Comparison of ENCODE assay signal across 28 cellular contexts in genomic region chr19:47520343-47520806, GRCh38. TPM values are rescaled to one million over a fixed set of nuclear protein-coding genes. Genes with fewer than 3 reads are reported as not detected.
A peak's percentile ranks its signal among the peaks of the same experiment; 100 is the strongest.
DNase-seq lines count a peak whose midpoint lies in the region; ATAC-seq, FAIRE-seq and TF ChIP-seq lines count a peak whose summit lies in the region.
"Had no signal": no experiment of that assay in that cellular context is flagged by ENCODE, and none has a peak within 500 bp of the region (broad histone marks: within the 10 kb centered on the region; RNA-seq: fewer than 3 reads in every experiment).

No MANE protein-coding gene starts in this region.

- H3K23me2 ChIP-seq in H1 (ENCODE audit: low read depth, low read length) = 0 out of 2 replicates have a peak, but pooled peaks cover 2% of the 10 kb centered on the region

- H2BK120ac ChIP-seq in H1 (replicated peaks; ENCODE audit: low read depth, low read length) = no peak overlapping the region

- no peak overlapping the region for H3K56ac ChIP-seq in H1 (replicated peaks; ENCODE audit: insufficient read length, low read depth, low read length)

- TF ChIP-seq RAD21 in H1 (IDR thresholded peaks at IDR 0.05 in 1 of 2, conservative IDR thresholded peaks at IDR 0.05 in 1 of 2; ENCODE audit: low read depth in 2 of 2, low read length in 2 of 2) = no peak

- H3K4me3 ChIP-seq in cardiac muscle cell (no peak overlapping the region), OCI-LY1 (ENCODE audit: low read depth, low read length, poor library complexity, severe bottlenecking) (no peak overlapping the region), H1 (ENCODE audit: extremely low read depth in 1 of 4, insufficient read depth in 2 of 4, low read depth in 3 of 4, low read length in 4 of 4) (no peak overlapping the region), stomach (no peak overlapping the region)
- H3K4me3 ChIP-seq: A549; BLaER1 treated with 17β-estradiol and CSF1 and Interleukin-3, amounts not matched to agents 10 nM and 100 nM; HAP-1; SJSA1 had no signal

- H3K79me2 ChIP-seq in OCI-LY1 (ENCODE audit: insufficient read depth, low read length) = no peaks in the 10 kb centered on the region
- H3K79me2 ChIP-seq in H1 (ENCODE audit: control insufficient read depth in 1 of 2, insufficient read depth in 2 of 2, low read length in 2 of 2) = no peaks in the 10 kb centered on the region

- H2BK5ac ChIP-seq in H1 (ENCODE audit: low read depth, low read length) = 0 out of 2 replicates have a peak overlapping the region, but pooled peaks have one; percentile 49

- peak overlapping the region; percentile 70 for H4K91ac ChIP-seq in H1 (replicated peaks; ENCODE audit: insufficient read length, low read length)

- no peak for FAIRE-seq in H1 (lab: Jason Lieb, UNC)
- FAIRE-seq: A549, G401.6 had no signal

- H2AFZ ChIP-seq in OCI-LY1 (ENCODE audit: low read length) (no peak overlapping the region), H1 (ENCODE audit: low read length) (peak overlapping the region; percentile 7; the same call in 1 of the 2 replicates)

- H3K9ac ChIP-seq in OCI-LY1 (ENCODE audit: low read length) (no peak overlapping the region), H1 (replicated peaks in 1 of 4; ENCODE audit: extremely low read depth in 1 of 4, low read depth in 3 of 4, low read length in 3 of 4) (no peak overlapping the region)
- H3K9ac ChIP-seq: BLaER1 treated with 17β-estradiol and CSF1 and Interleukin-3, amounts not matched to agents 10 nM and 100 nM had no signal

- no peak overlapping the region for H3K4me2 ChIP-seq in OCI-LY1 (ENCODE audit: low read length)
- no peak overlapping the region for H3K4me2 ChIP-seq in H1 (ENCODE audit: insufficient read depth in 1 of 2, low read depth in 2 of 2, low read length in 2 of 2)
- H3K4me2 ChIP-seq: A549; BLaER1 treated with 17β-estradiol and CSF1 and Interleukin-3, amounts not matched to agents 10 nM and 100 nM had no signal

- H4K8ac ChIP-seq in H1 (ENCODE audit: extremely low read depth, insufficient read depth, low read length) = peak overlapping the region; percentile 31; the same call in 1 of the 2 replicates

- no peak overlapping the region for H2BK12ac ChIP-seq in H1 (ENCODE audit: low read depth, low read length)

- H3K23ac ChIP-seq in H1 (ENCODE audit: insufficient read length) = no peak overlapping the region

- ATAC-seq in left cardiac atrium = no peak

- POLR2A ChIA-PET in H1 (lab: Charles Lee; ENCODE audit: partially characterized antibody) = interaction anchor here (1.0 to 1.4 kb wide), 4 partner anchors 17 to 73 kb away, joined by 3 read pairs; no protein-coding TSS in a partner anchor

- CTCF ChIA-PET in H1 (lab: Charles Lee; ENCODE audit: partially characterized antibody) = interaction anchor here (0.5 to 4.5 kb wide), 16 partner anchors 9 to 186 kb away, joined by 3 to 37 read pairs (median 4); partner anchors contain the start of gene KPTN

- H3K27me3 ChIP-seq in cardiac muscle cell (no peaks in the 10 kb centered on the region), OCI-LY1 (ENCODE audit: insufficient read depth, low read length) (no peaks in the 10 kb centered on the region; the same call in 1 of the 2 replicates), H1 (replicated peaks in 1 of 4; ENCODE audit: control insufficient read depth in 3 of 4, extremely low read depth in 1 of 4, insufficient read depth in 3 of 4, low read length in 3 of 4) (no peaks in the 10 kb centered on the region), stomach (peaks cover 0 to 24% (median 0%) of the 10 kb centered on the region in 3 donors)
- H3K27me3 ChIP-seq: SJSA1 had no signal

- 89% methylated on average over 10 of the region's 10 CpGs; no CpG with 5 or more reads in 1 of the 2 experiments for WGBS in H1 (ENCODE audit: extremely low coverage in 1 of 2, insufficient coverage in 1 of 2, insufficient read length in 1 of 2, insufficient replicate concordance in 2 of 2, low coverage in 1 of 2, low lambda C conversion rate in 2 of 2, missing lambda C conversion rate in 1 of 2), 2 experiments
- WGBS in stomach, 5 donors = 50 to 70% (median 62%) methylated on average over 10 of the region's 10 CpGs

- TF ChIP-seq CTCF in cardiac muscle cell (IDR thresholded peaks at IDR 0.05; ENCODE audit: low read depth, low read length) = no peak
- 0 out of 2 replicates have a peak, but pooled peaks have one; percentile 3 for TF ChIP-seq CTCF in OCI-LY1 (IDR thresholded peaks at IDR 0.05; ENCODE audit: low read length)
- TF ChIP-seq CTCF in H1 (IDR thresholded peaks at IDR 0.05; ENCODE audit: control extremely low read depth in 1 of 3, insufficient read depth in 1 of 3, low read depth in 1 of 3, low read length in 3 of 3) = no peak
- TF ChIP-seq CTCF in stomach (IDR thresholded peaks at IDR 0.05) = no peak

- H2BK20ac ChIP-seq in H1 (ENCODE audit: low read length) = peak overlapping the region; percentile 61; the same call in 1 of the 2 replicates

- H4K20me1 ChIP-seq in OCI-LY1 (ENCODE audit: insufficient read depth, low read length) (no peaks in the 10 kb centered on the region), H1 (replicated peaks in 1 of 2; ENCODE audit: control insufficient read depth in 1 of 2, insufficient read depth in 2 of 2, low read length in 2 of 2) (no peaks in the 10 kb centered on the region)

- no peak overlapping the region for H2AK5ac ChIP-seq in H1 (ENCODE audit: low read depth, low read length)

- no peaks in the 10 kb centered on the region for H3F3A ChIP-seq in OCI-LY1 (ENCODE audit: insufficient read depth, low read length)

- TF ChIP-seq POLR2A in H1 (IDR thresholded peaks at IDR 0.05; ENCODE audit: control extremely low read depth in 1 of 2, low read depth in 2 of 2, low read length in 2 of 2) = no peak
- TF ChIP-seq POLR2A in stomach (IDR thresholded peaks at IDR 0.05) = no peak

- DNase-seq in cardiac muscle cell (ENCODE audit: low read depth in 1 of 2, low spot score in 1 of 2) = no peak
- no peak for DNase-seq in left cardiac atrium
- DNase-seq in H1 (ENCODE audit: low read depth in 1 of 2, low spot score in 2 of 2) = no peak
- no peak for DNase-seq in stomach
- DNase-seq in NCI-H1092 treated with DMSO at 0.1 percent for 48 hours (lab: John Stamatoyannopoulos, UW) = no peak
- DNase-seq in ureter (ENCODE audit: low spot score) = no peak
- DNase-seq: AML-193; CD4-positive, alpha-beta memory T cell; COR-L47; DMS53; HFFc6; NCI-H1092; NCI-H1436; NCI-H187; NCI-H2081 treated with DMSO at 0.1 percent for 48 hours; NCI-H2171; NCI-H226; NCI-H510A; Right ventricle myocardium superior; RPMI8226 had no signal

- intact Hi-C loops in left cardiac atrium (cut with DNase I) = loop anchor here in 1 of 2 donors (5.0 kb wide), 1 partner anchor 177 kb away; no protein-coding TSS in a partner anchor
- intact Hi-C loops in stomach (cut with DNase I; ENCODE audit: low total_unique reads) = no loop called here

- H3K14ac ChIP-seq in H1 (ENCODE audit: insufficient read length) = no peak overlapping the region

- H3K9me3 ChIP-seq in cardiac muscle cell (ENCODE audit: low read depth) (no peaks in the 10 kb centered on the region), OCI-LY1 (ENCODE audit: low read length) (no peaks in the 10 kb centered on the region), H1 (ENCODE audit: insufficient read depth in 2 of 2, low read depth in 1 of 2, low read length in 1 of 2) (no peaks in the 10 kb centered on the region), stomach (no peaks in the 10 kb centered on the region)
- H3K9me3 ChIP-seq: A549; BLaER1 treated with 17β-estradiol and CSF1 and Interleukin-3, amounts not matched to agents 10 nM and 100 nM; HAP-1; SJSA1 had no signal

- H3K18ac ChIP-seq in H1 (ENCODE audit: extremely low read depth, low read length) = no peak overlapping the region; the same call in 1 of the 2 replicates

- H3K79me1 ChIP-seq in H1 (ENCODE audit: low read depth, low read length) = 0 out of 2 replicates have a peak, but pooled peaks cover 2% of the 10 kb centered on the region

- no peaks in the 10 kb centered on the region for H3K36me3 ChIP-seq in cardiac muscle cell
- no peaks in the 10 kb centered on the region for H3K36me3 ChIP-seq in OCI-LY1 (ENCODE audit: insufficient read depth, low read length)
- H3K36me3 ChIP-seq in H1 (ENCODE audit: control insufficient read depth in 2 of 4, insufficient read depth in 4 of 4, low read length in 3 of 4) = 0 out of 8 replicates have a peak, but pooled peaks cover 0 to 2% (median 0%) of the 10 kb centered on the region in 4 experiments
- H3K36me3 ChIP-seq in stomach = no peaks in the 10 kb centered on the region
- H3K36me3 ChIP-seq: BLaER1 treated with 17β-estradiol and CSF1 and Interleukin-3, amounts not matched to agents 10 nM and 100 nM; HAP-1; SJSA1 had no signal

- H4K5ac ChIP-seq in H1 (ENCODE audit: insufficient read length, low read depth, low read length) = no peak overlapping the region

- no peak for TF ChIP-seq EP300 in H1 (IDR thresholded peaks at IDR 0.05; ENCODE audit: borderline replicate concordance in 1 of 2, low read depth in 2 of 2, low read length in 2 of 2)
- TF ChIP-seq EP300 in stomach (IDR thresholded peaks at IDR 0.05) = no peak

- H3K9me2 ChIP-seq in OCI-LY1 (ENCODE audit: low read depth, low read length) = no peaks in the 10 kb centered on the region

- no peak overlapping the region for H3K4ac ChIP-seq in H1 (replicated peaks; ENCODE audit: insufficient read length, low read depth, low read length)

- 0 out of 2 replicates have a peak overlapping the region, but pooled peaks have one; percentile 53 for H2BK15ac ChIP-seq in H1 (ENCODE audit: low read length)

- no peaks in the 10 kb centered on the region for H3K4me1 ChIP-seq in cardiac muscle cell (ENCODE audit: low read depth)
- peaks cover 16% of the 10 kb centered on the region for H3K4me1 ChIP-seq in OCI-LY1 (ENCODE audit: insufficient read depth, low read length, severe bottlenecking)
- H3K4me1 ChIP-seq in H1 (replicated peaks in 1 of 4; ENCODE audit: control insufficient read depth in 3 of 4, insufficient read depth in 4 of 4, low read length in 3 of 4) = peaks cover 0 to 5% (median 2%) of the 10 kb centered on the region in 4 experiments; a peak in 5 of 7 replicates
- peaks cover 0 to 12% (median 5%) of the 10 kb centered on the region in 4 donors for H3K4me1 ChIP-seq in stomach

- peak overlapping the region; percentile 30 for H3K27ac ChIP-seq in cardiac muscle cell
- no peak overlapping the region for H3K27ac ChIP-seq in OCI-LY1 (ENCODE audit: low read depth, low read length, poor library complexity, severe bottlenecking)
- no peak overlapping the region for H3K27ac ChIP-seq in H1 (ENCODE audit: low read depth, low read length)
- no peak overlapping the region for H3K27ac ChIP-seq in stomach
- H3K27ac ChIP-seq: A549; BLaER1 treated with 17β-estradiol and CSF1 and Interleukin-3, amounts not matched to agents 10 nM and 100 nM; SJSA1 had no signal

RNA-seq across cellular contexts. Expression of gene NAPA, which starts 5.5 kb away (rescaled TPM):
- total RNA-seq in cardiac muscle cell = 62.5 and 108 TPM in 2 replicates
- polyA plus RNA-seq in cardiac muscle cell = 123 and 173 TPM in 2 replicates
- total RNA-seq in left cardiac atrium = 100 to 1,000 TPM in 1 of 2 donors, 10 to 100 TPM in 1; 92.7 to 113 TPM
- total RNA-seq in H1 (2021; fragmentation: NEBNext Ultra II Directional; extraction: Animal tissue kit (Norgen Biotek cat#: 25700)) = 58.3 and 58.5 TPM in 2 replicates
- polyA plus RNA-seq in H1 (2011; rRNA removed) = 78.2 and 101 TPM in 2 replicates
- polyA plus RNA-seq in H1 (2011; cell fraction: cytosol; rRNA removed) = 70.6 TPM
- polyA plus RNA-seq in H1 (2011; cell fraction: nucleus; rRNA removed) = 77.1 TPM
- 53.3 to 67.3 TPM (median 65.3 TPM) in 4 replicates for polyA plus RNA-seq in H1 (2012, experiment 1 of 2)
- 95.9 TPM for polyA plus RNA-seq in H1 (2012, experiment 2 of 2)
- polyA plus RNA-seq in H1 (2013, experiment 1 of 2) = 52.3 TPM
- polyA plus RNA-seq in H1 (2013, experiment 2 of 2) = 52.2 TPM
- 106 and 112 TPM in 2 replicates for polyA minus RNA-seq in H1 (2011; rRNA and poly(A)+ RNA removed)
- polyA minus RNA-seq in H1 (2011; cell fraction: cytosol; rRNA and poly(A)+ RNA removed) = 84.4 TPM
- polyA minus RNA-seq in H1 (2011; cell fraction: nucleus; rRNA and poly(A)+ RNA removed) = 38.2 TPM
- 100 to 1,000 TPM in 3 of 5 donors, 10 to 100 TPM in 2; 46.1 to 170 (median 139) TPM for total RNA-seq in stomach
- polyA plus RNA-seq in stomach = 100 to 1,000 TPM in 2 of 3 donors, 10 to 100 TPM in 1; 91.1 to 107 (median 105) TPM
- 158 TPM for total RNA-seq in ureter

RNA-seq across cellular contexts. Expression of gene KPTN, which starts 36.4 kb away (rescaled TPM):
- 10.2 and 10.4 TPM in 2 replicates for total RNA-seq in cardiac muscle cell
- polyA plus RNA-seq in cardiac muscle cell = 15.5 and 20.6 TPM in 2 replicates
- total RNA-seq in left cardiac atrium = 10 to 100 TPM in 1 of 2 donors, 1 to 10 TPM in 1; 6.9 to 10.5 TPM
- 23.6 and 28.0 TPM in 2 replicates for total RNA-seq in H1 (2021; fragmentation: NEBNext Ultra II Directional; extraction: Animal tissue kit (Norgen Biotek cat#: 25700))
- polyA plus RNA-seq in H1 (2011; rRNA removed) = 31.3 and 45.2 TPM in 2 replicates
- 29.4 TPM for polyA plus RNA-seq in H1 (2011; cell fraction: cytosol; rRNA removed)
- 57.8 TPM for polyA plus RNA-seq in H1 (2011; cell fraction: nucleus; rRNA removed)
- 22.6 to 33.3 TPM (median 31.1 TPM) in 4 replicates for polyA plus RNA-seq in H1 (2012, experiment 1 of 2)
- 27.0 TPM for polyA plus RNA-seq in H1 (2012, experiment 2 of 2)
- 24.6 TPM for polyA plus RNA-seq in H1 (2013, experiment 1 of 2)
- polyA plus RNA-seq in H1 (2013, experiment 2 of 2) = 23.7 TPM
- polyA minus RNA-seq in H1 (2011; rRNA and poly(A)+ RNA removed) = 14.6 and 16.5 TPM in 2 replicates
- polyA minus RNA-seq in H1 (2011; cell fraction: cytosol; rRNA and poly(A)+ RNA removed) = 6.9 TPM
- 9.3 TPM for polyA minus RNA-seq in H1 (2011; cell fraction: nucleus; rRNA and poly(A)+ RNA removed)
- 10 to 100 TPM in 3 of 5 donors, 1 to 10 TPM in 2; 3.2 to 28.0 (median 18.3) TPM for total RNA-seq in stomach
- 10 to 100 TPM in 2 of 3 donors, 1 to 10 TPM in 1; 6.4 to 23.4 (median 21.5) TPM for polyA plus RNA-seq in stomach
- total RNA-seq in ureter = 13.9 TPM

RNA-seq across cellular contexts. Expression of gene SLC8A2, which starts 48.7 kb away (rescaled TPM):
- 3.7 and 4.6 TPM in 2 replicates for total RNA-seq in cardiac muscle cell
- 0.67 and 0.99 TPM in 2 replicates for polyA plus RNA-seq in cardiac muscle cell
- under 1 TPM in 1 of 2 donors, not detected in 1; 0.15 TPM for total RNA-seq in left cardiac atrium
- total RNA-seq in H1 (2021; fragmentation: NEBNext Ultra II Directional; extraction: Animal tissue kit (Norgen Biotek cat#: 25700)) = 7.3 and 8.3 TPM in 2 replicates
- polyA plus RNA-seq in H1 (2011; rRNA removed) = 12.4 and 15.7 TPM in 2 replicates
- polyA plus RNA-seq in H1 (2011; cell fraction: cytosol; rRNA removed) = 9.3 TPM
- polyA plus RNA-seq in H1 (2011; cell fraction: nucleus; rRNA removed) = 16.6 TPM
- 7.1 to 14.9 TPM (median 11.4 TPM) in 4 replicates for polyA plus RNA-seq in H1 (2012, experiment 1 of 2)
- 6.9 TPM for polyA plus RNA-seq in H1 (2012, experiment 2 of 2)
- 6.6 TPM for polyA plus RNA-seq in H1 (2013, experiment 1 of 2)
- 6.1 TPM for polyA plus RNA-seq in H1 (2013, experiment 2 of 2)
- 27.9 and 30.5 TPM in 2 replicates for polyA minus RNA-seq in H1 (2011; rRNA and poly(A)+ RNA removed)
- polyA minus RNA-seq in H1 (2011; cell fraction: cytosol; rRNA and poly(A)+ RNA removed) = 12.6 TPM
- polyA minus RNA-seq in H1 (2011; cell fraction: nucleus; rRNA and poly(A)+ RNA removed) = 9.7 TPM
- total RNA-seq in stomach = 10 to 100 TPM in 1 of 5 donors, 1 to 10 TPM in 3, under 1 TPM in 1; 0.73 to 17.9 (median 6.4) TPM
- under 1 TPM; 0.12 to 0.60 (median 0.46) TPM for polyA plus RNA-seq in stomach
- total RNA-seq in ureter = 2.7 TPM
- total RNA-seq: CD4-positive, alpha-beta memory T cell; HFFc6; SJSA1 had no signal
- polyA plus RNA-seq: CD4-positive, alpha-beta memory T cell; IgD-negative memory B cell had no signal

RNA-seq across cellular contexts. Expression of gene ZNF541, which starts 52.6 kb away (rescaled TPM):
- total RNA-seq in cardiac muscle cell (0.49 TPM in 1 of 2 replicates, not detected in the other), left cardiac atrium (under 1 TPM; 0.13 to 0.21 TPM), stomach (under 1 TPM in 1 of 5 donors, not detected in 4; 0.18 TPM), ureter (0.70 TPM)
- polyA plus RNA-seq in cardiac muscle cell (not detected in 2 replicates), H1 (2011; rRNA removed) (0.05 and 0.11 TPM in 2 replicates), stomach (under 1 TPM in 2 of 3 donors, not detected in 1; 0.08 to 0.19 TPM)
- total RNA-seq in H1 (2021; fragmentation: NEBNext Ultra II Directional; extraction: Animal tissue kit (Norgen Biotek cat#: 25700)) = 0.50 TPM in 1 of 2 replicates, not detected in the other
- 0.06 TPM for polyA plus RNA-seq in H1 (2011; cell fraction: cytosol; rRNA removed)
- polyA plus RNA-seq in H1 (2011; cell fraction: nucleus; rRNA removed) = 0.16 TPM
- 0.06 TPM in 1 of 4 replicates, not detected in the others for polyA plus RNA-seq in H1 (2012, experiment 1 of 2)
- 0.04 TPM for polyA plus RNA-seq in H1 (2012, experiment 2 of 2)
- 0.12 TPM for polyA plus RNA-seq in H1 (2013, experiment 1 of 2)
- 0.06 TPM for polyA plus RNA-seq in H1 (2013, experiment 2 of 2)
- polyA minus RNA-seq in H1 (2011; rRNA and poly(A)+ RNA removed) = not detected in 2 replicates
- not detected for polyA minus RNA-seq in H1 (2011; cell fraction: cytosol; rRNA and poly(A)+ RNA removed)
- polyA minus RNA-seq in H1 (2011; cell fraction: nucleus; rRNA and poly(A)+ RNA removed) = not detected
- total RNA-seq: Daoy, SJSA1 had no signal
- polyA plus RNA-seq: A549, IgD-negative memory B cell had no signal
